22 cellular contexts compared by ENCODE assay signal in the genomic region with DNA sequence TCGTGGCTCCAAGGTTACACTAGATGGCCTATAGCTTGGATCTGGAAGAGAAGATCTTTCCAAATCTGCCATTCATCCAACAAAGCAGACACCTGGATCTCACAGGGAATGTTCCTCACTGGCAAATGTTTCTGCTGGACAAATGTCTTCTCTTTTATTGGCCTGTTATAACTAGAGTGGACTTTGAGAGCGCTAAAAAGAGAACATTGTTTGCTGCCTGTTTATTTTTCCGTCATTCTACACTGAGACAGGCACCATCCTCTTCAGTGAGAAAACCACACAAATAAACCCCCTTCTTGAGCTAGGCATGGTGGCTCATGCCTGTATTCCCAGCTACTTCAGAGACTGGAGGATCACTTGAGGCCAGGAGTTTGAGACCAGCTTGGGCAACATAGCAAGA.
"Had no signal": no experiment of that assay in that cellular context is flagged by ENCODE, and none has a peak within 500 bp of the region (broad histone marks: within the 10 kb centered on the region; RNA-seq: fewer than 3 reads in every experiment).

No MANE protein-coding gene starts in this region.

- H3K27me3 ChIP-seq: adrenal gland had no signal

- H3K4me1 ChIP-seq: adrenal gland had no signal

- H3K9me3 ChIP-seq: adrenal gland had no signal

- H3K36me3 ChIP-seq: adrenal gland had no signal

- ATAC-seq: activated CD8-positive, alpha-beta T cell treated with anti-CD3 and anti-CD28 coated beads, Interleukin-2, amount 10 ng/mL, durations not matched to agents 7 days and 5 days; PC-3; T-helper 17 cell; WTC11 had no signal

- H3K4me3 ChIP-seq: adrenal gland had no signal

- H3K27ac ChIP-seq: adrenal gland had no signal

- DNase-seq: activated CD4-positive, alpha-beta T cell treated with anti-CD3 and anti-CD28 coated beads for 48 hours; activated CD4-positive, alpha-beta T cell treated with anti-CD3 and anti-CD28 coated beads, Interleukin-2, amount 50 U/mL, for 4 hours; activated CD4-positive, CD25-positive, alpha-beta regulatory T cell treated with anti-CD3 and anti-CD28 coated beads, Interleukin-2, amount 50 U/mL, for 72 hours; activated CD8-positive, alpha-beta memory T cell treated with anti-CD3 and anti-CD28 coated beads, Interleukin-2, amount 50 U/mL, for 48 hours; activated CD8-positive, alpha-beta T cell treated with anti-CD3 and anti-CD28 coated beads, Interleukin-2, amount 10 ng/mL, durations not matched to agents 7 days and 5 days; activated naive CD4-positive, alpha-beta T cell treated with anti-CD3 and anti-CD28 coated beads, Interleukin-2, amount 50 U/mL, for 16 hours; activated naive CD8-positive, alpha-beta T cell treated with anti-CD3 and anti-CD28 coated beads, Interleukin-2, amount 10 ng/mL, durations not matched to agents 7 days and 5 days; activated T-cell treated with anti-CD3 and anti-CD28 coated beads, Interleukin-2, amount 50 U/mL, for 1 hour; adrenal gland; anterior cingulate cortex; KG1; NCI-H1092; NCI-H1417 treated with DMSO at 0.1 percent for 48 hours; NCI-H1694; NCI-H2081; NCI-H446; NCI-H526 treated with DMSO at 0.1 percent for 48 hours; PC-3; SHP77 treated with DMSO at 0.1 percent for 48 hours; T-helper 17 cell; T-helper 9 cell had no signal
